In genomic region chr17:81061027-81061426, GRCh38 we compare ENCODE assay signal across 28 cellular contexts.
"Had no signal": no experiment of that assay in that cellular context is flagged by ENCODE, and none has a peak within 500 bp of the region (broad histone marks: within the 10 kb centered on the region; RNA-seq: fewer than 3 reads in every experiment).

No MANE protein-coding gene starts in this region.

- H3K27me3 Mint-ChIP-seq: activated B cell treated with CpG ODN at 0.5 μM for 24 hours; activated CD8-positive, alpha-beta T cell treated with anti-CD3 and anti-CD28 coated beads for 36 hours; activated T-helper 17 cell treated with anti-CD3 and anti-CD28 coated beads, Interleukin-2, amount 50 U/mL, for 72 hours; natural killer cell treated with Interleukin-12 subunit alpha and Interleukin-12 subunit beta and Interleukin-15 and Interleukin-18, amount 100 ng/mL, for 72 hours; stimulated activated memory B cell treated with anti-CD40 and anti-IgM and Interleukin-4, amounts not matched to agents 10 μg/mL and 1 μg/mL and 100 μg/mL, for 72 hours; T-helper 17 cell had no signal

- H3K4me1 Mint-ChIP-seq: activated B cell treated with CpG ODN at 0.5 μM for 24 hours; activated T-helper 17 cell treated with anti-CD3 and anti-CD28 coated beads, Interleukin-2, amount 50 U/mL, for 72 hours; stimulated activated memory B cell treated with anti-CD40 and anti-IgM and Interleukin-4, amounts not matched to agents 10 μg/mL and 1 μg/mL and 100 μg/mL, for 72 hours had no signal

- H3K36me3 Mint-ChIP-seq: memory B cell; natural killer cell treated with Interleukin-12 subunit alpha and Interleukin-12 subunit beta and Interleukin-15 and Interleukin-18, amount 100 ng/mL, for 72 hours; stimulated activated memory B cell treated with anti-CD40 and anti-IgM and Interleukin-4, amounts not matched to agents 10 μg/mL and 1 μg/mL and 100 μg/mL, for 72 hours had no signal

- DNase-seq: activated B cell treated with CpG ODN at 0.5 μM for 24 hours; activated CD4-positive, alpha-beta T cell treated with anti-CD3 and anti-CD28 coated beads, Interleukin-2, amount 50 U/mL, for 1 hour; activated CD8-positive, alpha-beta T cell treated with anti-CD3 and anti-CD28 coated beads for 36 hours; activated gamma-delta T cell treated with Interleukin-2 at 50 U/mL for 16 hours; activated naive CD4-positive, alpha-beta T cell treated with anti-CD3 and anti-CD28 coated beads, Interleukin-2, amount 50 U/mL, for 16 hours; activated T-cell treated with anti-CD3 and anti-CD28 coated beads, Interleukin-2, amount 50 U/mL, for 4 hours; amniotic stem cell; central memory CD4-positive, alpha-beta T cell; gastrocnemius medialis; left cardiac atrium; retina; stimulated activated CD4-positive, alpha-beta T cell treated with anti-CD3 and anti-CD28 coated beads, Interleukin-1b, Interleukin-23, amount 100 ng/mL, for 48 hours; stimulated activated CD4-positive, alpha-beta T cell treated with anti-CD3 and anti-CD28 coated beads, Interleukin-4, amount 100 ng/mL, for 4 hours; stimulated activated CD8-positive, alpha-beta memory T cell treated with anti-CD3 and anti-CD28 coated beads, Interleukin-4, amount 100 ng/mL, for 48 hours; stomach; T-helper 17 cell had no signal

- H3K9me3 Mint-ChIP-seq: activated B cell treated with CpG ODN at 0.5 μM for 24 hours; activated CD8-positive, alpha-beta T cell treated with anti-CD3 and anti-CD28 coated beads for 36 hours; activated T-cell treated with anti-CD3 and anti-CD28 coated beads, Interleukin-2, amount 50 U/mL, for 4 hours; activated T-helper 17 cell treated with anti-CD3 and anti-CD28 coated beads, Interleukin-2, amount 50 U/mL, for 72 hours; dendritic cell treated with granulocyte-macrophage colony-stimulating factor and Interleukin-4, amounts not matched to agents 40 ng/mL and 50 ng/mL, for 4 days; memory B cell; natural killer cell treated with Interleukin-12 subunit alpha and Interleukin-12 subunit beta and Interleukin-15 and Interleukin-18, amount 100 ng/mL, for 72 hours; stimulated activated memory B cell treated with anti-CD40 and anti-IgM and Interleukin-4, amounts not matched to agents 10 μg/mL and 1 μg/mL and 100 μg/mL, for 72 hours had no signal

- H3K4me2 ChIP-seq: hepatocyte had no signal

- H3K36me3 ChIP-seq: gastrocnemius medialis, neutrophil had no signal

- H3K9me3 ChIP-seq: gastrocnemius medialis, neutrophil, stomach, suprapubic skin, tibial nerve had no signal

- ATAC-seq: activated CD8-positive, alpha-beta T cell treated with anti-CD3 and anti-CD28 coated beads for 36 hours; activated T-cell treated with anti-CD3 and anti-CD28 coated beads, Interleukin-2, amount 50 U/mL, for 4 hours; activated T-helper 17 cell treated with anti-CD3 and anti-CD28 coated beads, Interleukin-2, amount 50 U/mL, for 72 hours; gastrocnemius medialis; left cardiac atrium; natural killer cell treated with Interleukin-12 subunit alpha and Interleukin-12 subunit beta and Interleukin-15 and Interleukin-18, amount 100 ng/mL, for 72 hours; sciatic nerve; SK-N-SH treated with all-trans-retinoic acid at 6 μM for 48 hours; stimulated activated memory B cell treated with anti-CD40 and anti-IgM and Interleukin-4, amounts not matched to agents 10 μg/mL and 1 μg/mL and 100 μg/mL, for 72 hours; T-helper 17 cell had no signal

- H3K4me3 ChIP-seq: gastrocnemius medialis, hepatocyte, skin epidermis, stomach, suprapubic skin, tibial nerve had no signal

- H3K27ac ChIP-seq: gastrocnemius medialis, hepatocyte, neutrophil, skin epidermis, stomach had no signal

- H3K27me3 ChIP-seq: gastrocnemius medialis, hepatocyte, neutrophil, stomach, suprapubic skin, tibial nerve had no signal

- H3K4me3 Mint-ChIP-seq: activated B cell treated with CpG ODN at 0.5 μM for 24 hours; activated CD8-positive, alpha-beta T cell treated with anti-CD3 and anti-CD28 coated beads for 36 hours; activated T-cell treated with anti-CD3 and anti-CD28 coated beads, Interleukin-2, amount 50 U/mL, for 4 hours; activated T-helper 17 cell treated with anti-CD3 and anti-CD28 coated beads, Interleukin-2, amount 50 U/mL, for 72 hours; dendritic cell treated with granulocyte-macrophage colony-stimulating factor and Interleukin-4, amounts not matched to agents 40 ng/mL and 50 ng/mL, for 4 days; memory B cell; natural killer cell treated with Interleukin-12 subunit alpha and Interleukin-12 subunit beta and Interleukin-15 and Interleukin-18, amount 100 ng/mL, for 72 hours; stimulated activated memory B cell treated with anti-CD40 and anti-IgM and Interleukin-4, amounts not matched to agents 10 μg/mL and 1 μg/mL and 100 μg/mL, for 72 hours; T-helper 17 cell had no signal

- H3K27ac Mint-ChIP-seq: activated B cell treated with CpG ODN at 0.5 μM for 24 hours; activated CD8-positive, alpha-beta T cell treated with anti-CD3 and anti-CD28 coated beads for 36 hours; activated T-helper 17 cell treated with anti-CD3 and anti-CD28 coated beads, Interleukin-2, amount 50 U/mL, for 72 hours; dendritic cell treated with granulocyte-macrophage colony-stimulating factor and Interleukin-4, amounts not matched to agents 40 ng/mL and 50 ng/mL, for 4 days; memory B cell; natural killer cell treated with Interleukin-12 subunit alpha and Interleukin-12 subunit beta and Interleukin-15 and Interleukin-18, amount 100 ng/mL, for 72 hours; stimulated activated memory B cell treated with anti-CD40 and anti-IgM and Interleukin-4, amounts not matched to agents 10 μg/mL and 1 μg/mL and 100 μg/mL, for 72 hours had no signal

- H2AFZ ChIP-seq: hepatocyte had no signal
